23 cellular contexts compared by ENCODE assay signal in the genomic region with DNA sequence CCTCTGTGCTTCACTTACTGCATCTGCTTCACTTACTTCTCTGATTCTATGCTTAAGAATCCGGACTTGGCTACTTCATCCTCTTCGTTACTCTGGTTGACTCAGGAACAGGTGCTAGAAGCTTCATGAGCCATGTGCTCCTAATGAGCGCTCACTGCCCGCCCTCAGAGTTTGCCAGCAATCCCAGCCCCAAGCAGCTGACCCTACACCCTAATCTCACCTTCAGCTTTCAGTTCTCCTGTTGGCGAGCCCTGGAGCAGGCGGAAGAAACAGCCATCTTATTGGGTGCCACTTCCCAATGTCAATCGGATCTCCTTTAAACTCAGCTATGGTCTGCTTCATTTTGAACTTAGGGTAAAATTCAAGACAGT.
DNase-seq lines count a peak whose midpoint lies in the region; ATAC-seq, FAIRE-seq and TF ChIP-seq lines count a peak whose summit lies in the region.
"Had no signal": no experiment of that assay in that cellular context is flagged by ENCODE, and none has a peak within 500 bp of the region (broad histone marks: within the 10 kb centered on the region; RNA-seq: fewer than 3 reads in every experiment).

No MANE protein-coding gene starts in this region.

- H3K9me3 Mint-ChIP-seq in nephron progenitor cell = no peaks in the 10 kb centered on the region
- no peaks in the 10 kb centered on the region for H3K9me3 Mint-ChIP-seq in type B pancreatic cell

- H3K36me3 Mint-ChIP-seq in nephron progenitor cell (ENCODE audit: low read depth) (no peaks in the 10 kb centered on the region), type B pancreatic cell (no peaks in the 10 kb centered on the region)

- WGBS in right cardiac atrium = 91% methylated on average over 7 of the region's 7 CpGs

- H3K27me3 Mint-ChIP-seq in nephron progenitor cell (ENCODE audit: low read depth, poor library complexity) (peaks cover 38% of the 10 kb centered on the region), type B pancreatic cell (peaks cover 35% of the 10 kb centered on the region)

- no peak overlapping the region for H3K27ac ChIP-seq in right cardiac atrium (ENCODE audit: low read length)
- H3K27ac ChIP-seq: 22Rv1, C4-2B, RWPE1 had no signal

- FAIRE-seq in islet of Langerhans (lab: Jason Lieb, UNC) = peak; percentile 41
- FAIRE-seq: GM18507, H54 had no signal

- H3K27ac Mint-ChIP-seq in nephron progenitor cell (peak overlapping the region; percentile 71), type B pancreatic cell (peak overlapping the region; percentile 76)
- H3K27ac Mint-ChIP-seq: B cell; CD8-positive, alpha-beta memory T cell had no signal

- TF ChIP-seq CTCF in nephron progenitor cell (IDR thresholded peaks at IDR 0.05) (no peak), type B pancreatic cell (conservative IDR thresholded peaks at IDR 0.05) (no peak)

- H3K4me3 ChIP-seq in right cardiac atrium (ENCODE audit: low read length) = no peak overlapping the region

- intact Hi-C loops in right cardiac atrium (cut with DNase I) = no loop called here

- H3K4me1 Mint-ChIP-seq in nephron progenitor cell (no peaks in the 10 kb centered on the region), type B pancreatic cell (ENCODE audit: unreplicated experiment) (no peaks in the 10 kb centered on the region)
- H3K4me1 Mint-ChIP-seq: B cell; CD8-positive, alpha-beta memory T cell had no signal

- H3K4me1 ChIP-seq in right cardiac atrium (ENCODE audit: control insufficient read depth, insufficient read depth, low read length) = no peaks in the 10 kb centered on the region

- peak; percentile 58 for DNase-seq in DMS53 (lab: John Stamatoyannopoulos, UW)
- no peak for DNase-seq in DMS53 treated with DMSO at 0.1 percent for 48 hours (lab: John Stamatoyannopoulos, UW; ENCODE audit: unreplicated experiment)
- no peak for DNase-seq in nephron progenitor cell
- no peak for DNase-seq in type B pancreatic cell (ENCODE audit: extremely low spot score, unreplicated experiment)
- DNase-seq in occipital lobe (lab: John Stamatoyannopoulos, UW) = no peak
- no peak for DNase-seq in islet precursor cell
- no peak for DNase-seq in right cardiac atrium
- DNase-seq: Calu3; CD8-positive, alpha-beta memory T cell; KBM-7; MV-4-11; NCI-H1105; NCI-H2029; NCI-H446 treated with DMSO at 0.1 percent for 48 hours; NCI-H526 had no signal

- no peak for ATAC-seq in right cardiac atrium
- ATAC-seq: Panc1 had no signal

- H3K4me3 Mint-ChIP-seq in nephron progenitor cell (no peak overlapping the region), type B pancreatic cell (no peak overlapping the region)
- H3K4me3 Mint-ChIP-seq: B cell; CD8-positive, alpha-beta memory T cell had no signal

- no peaks in the 10 kb centered on the region for H3K9me3 ChIP-seq in right cardiac atrium (ENCODE audit: control insufficient read depth, low read length)

- no peaks in the 10 kb centered on the region for H3K27me3 ChIP-seq in right cardiac atrium (ENCODE audit: control insufficient read depth, insufficient read depth)
